Comparison of ENCODE assay signal across 8 cellular contexts in the genomic region with DNA sequence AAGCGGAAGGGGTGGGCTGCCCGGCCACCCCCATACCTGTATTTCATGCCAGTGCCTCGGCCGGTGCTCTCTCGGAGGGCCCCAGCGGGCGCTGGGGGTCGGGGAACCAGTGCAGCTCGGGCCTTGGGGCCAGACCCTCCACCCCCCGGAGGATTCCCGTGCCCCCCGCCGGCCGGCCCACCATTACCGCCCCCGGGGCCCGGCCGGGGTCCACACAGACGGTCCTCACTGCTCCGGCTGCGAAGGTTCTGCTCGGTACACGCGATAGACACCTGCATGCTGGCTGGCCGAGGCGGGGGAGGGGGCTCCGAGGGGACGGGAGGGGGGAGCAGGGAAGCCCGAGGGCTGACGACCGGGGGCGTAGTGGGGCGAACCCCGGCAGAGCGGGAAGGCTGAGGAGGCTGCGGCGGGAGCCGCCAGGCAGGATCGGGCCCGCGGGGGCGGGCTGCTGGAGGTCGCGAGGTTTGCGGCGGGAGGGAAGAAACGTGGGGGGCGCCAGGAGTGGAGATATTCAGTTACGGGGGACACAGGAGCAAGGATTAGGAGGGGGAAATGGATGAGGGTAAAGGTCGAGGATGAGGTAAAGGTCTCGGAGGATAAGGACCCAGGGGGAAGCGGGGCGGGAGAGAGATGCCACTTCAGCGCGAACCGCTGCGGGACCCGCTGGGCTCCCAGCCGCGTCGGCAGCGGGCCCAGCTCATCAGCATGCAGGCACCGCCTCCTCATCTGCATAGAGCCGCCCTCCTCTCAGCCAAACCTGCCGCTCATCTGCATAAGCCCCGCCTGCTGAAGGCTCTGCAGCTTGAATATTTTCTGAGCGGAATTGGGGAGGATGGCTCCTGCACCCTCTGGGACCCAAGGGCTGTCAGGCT. TPM values are rescaled to one million over a fixed set of nuclear protein-coding genes. Genes with fewer than 3 reads are reported as not detected.
DNase-seq lines count a peak whose midpoint lies in the region; ATAC-seq and TF ChIP-seq lines count a peak whose summit lies in the region.

A gene (minus strand): TSS at position 699 of the 872 bp plus-strand sequence. CDS start 421 bp downstream, at position 278.

- H3K4me1 Mint-ChIP-seq in CD8-positive, alpha-beta T cell (ENCODE audit: low read depth): peaks cover 45% of the 10 kb centered on the region
- H3K4me1 Mint-ChIP-seq in activated naive CD8-positive, alpha-beta T cell treated with anti-CD3 and anti-CD28 coated beads for 36 hours: peaks cover 25% of the 10 kb centered on the region

- H3K36me3 ChIP-seq in CD8-positive, alpha-beta T cell (ENCODE audit: insufficient read depth, low read length): no peaks in the 10 kb centered on the region

- peaks cover 21% of the 10 kb centered on the region for H3K36me3 Mint-ChIP-seq in CD8-positive, alpha-beta T cell
- H3K36me3 Mint-ChIP-seq in activated naive CD8-positive, alpha-beta T cell treated with anti-CD3 and anti-CD28 coated beads for 36 hours: peaks cover 17% of the 10 kb centered on the region

- POLR2A ChIA-PET in CD8-positive, alpha-beta T cell (lab: Charles Lee): interaction anchor here (0.6 to 6.0 kb wide), 2 partner anchors 13 to 60 kb away, joined by 3 to 38 read pairs; a partner anchor contains a TSS

- H3K27me3 ChIP-seq in CD8-positive, alpha-beta T cell (ENCODE audit: insufficient read depth, low read length): no peaks in the 10 kb centered on the region

- peak in 2 of 7 experiments; percentile 49 to 79 for DNase-seq in CD8-positive, alpha-beta T cell
- DNase-seq in NCI-H2171 (lab: John Stamatoyannopoulos, UW) (peak; percentile 87), left cardiac atrium (peak; percentile 70), skeletal muscle cell (ENCODE audit: low read depth) (peak; percentile 35), HuH-7 (ENCODE audit: low spot score) (no peak), GOT3 (lab: John Stamatoyannopoulos, UW) (no peak)
- DNase-seq in activated naive CD8-positive, alpha-beta T cell treated with anti-CD3 and anti-CD28 coated beads for 36 hours: peak; percentile 61

- ATAC-seq in CD8-positive, alpha-beta T cell: peak; percentile 49
- peak in 1 of 2 donors; percentile 38 for ATAC-seq in left cardiac atrium
- ATAC-seq in GM18868 (IDR thresholded peaks at IDR 0.05; ENCODE audit: unreplicated experiment): no peak

- H3K4me1 ChIP-seq in CD8-positive, alpha-beta T cell (ENCODE audit: insufficient read depth, low read length): peaks cover 22% of the 10 kb centered on the region

- intact Hi-C loops in CD8-positive, alpha-beta T cell (cut with DNase I, micrococcal nuclease): loop anchor here (5.0 to 10.0 kb wide), 6 partner anchors 42 to 687 kb away; a partner anchor contains a TSS
- intact Hi-C loops in left cardiac atrium (cut with DNase I): no loop called here

- CTCF ChIA-PET in CD8-positive, alpha-beta T cell (lab: Charles Lee): interaction anchor here (0.9 to 2.1 kb wide), 4 partner anchors 11 to 61 kb away, joined by 3 to 9 read pairs (median 4); no protein-coding TSS in a partner anchor

- peak within 1 kb of the TSS; percentile 100 for H3K4me3 Mint-ChIP-seq in CD8-positive, alpha-beta T cell
- H3K4me3 Mint-ChIP-seq in activated naive CD8-positive, alpha-beta T cell treated with anti-CD3 and anti-CD28 coated beads for 36 hours: peak within 1 kb of the TSS; percentile 97

- H3K27me3 Mint-ChIP-seq in CD8-positive, alpha-beta T cell (ENCODE audit: low read depth): no peaks in the 10 kb centered on the region
- H3K27me3 Mint-ChIP-seq in activated naive CD8-positive, alpha-beta T cell treated with anti-CD3 and anti-CD28 coated beads for 36 hours: no peaks in the 10 kb centered on the region

- H3K9me3 Mint-ChIP-seq in CD8-positive, alpha-beta T cell: no peaks in the 10 kb centered on the region
- H3K9me3 Mint-ChIP-seq in activated naive CD8-positive, alpha-beta T cell treated with anti-CD3 and anti-CD28 coated beads for 36 hours: no peaks in the 10 kb centered on the region

- no peak within 1 kb of the TSS for H3K27ac ChIP-seq in CD8-positive, alpha-beta T cell (ENCODE audit: low read depth, low read length)

- peak within 1 kb of the TSS; percentile 99 for H3K27ac Mint-ChIP-seq in CD8-positive, alpha-beta T cell
- no peak within 1 kb of the TSS for H3K27ac Mint-ChIP-seq in activated naive CD8-positive, alpha-beta T cell treated with anti-CD3 and anti-CD28 coated beads for 36 hours

- no peak for TF ChIP-seq CTCF in CD8-positive, alpha-beta T cell (IDR thresholded peaks at IDR 0.05)

- H3K4me3 ChIP-seq in CD8-positive, alpha-beta T cell (ENCODE audit: low read depth, low read length): no peak within 1 kb of the TSS
- H3K4me3 ChIP-seq in skeletal muscle cell (ENCODE audit: low read depth, low read length): peak within 1 kb of the TSS; percentile 96

- H3K9me3 ChIP-seq in CD8-positive, alpha-beta T cell (ENCODE audit: low read length): no peaks in the 10 kb centered on the region

RNA-seq across cellular contexts. Expression of the gene that starts here (rescaled TPM):
- 1 to 10 TPM; 4.1 to 6.1 TPM for total RNA-seq in CD8-positive, alpha-beta T cell
- 1 to 10 TPM; 7.5 to 8.4 TPM for total RNA-seq in activated naive CD8-positive, alpha-beta T cell treated with anti-CD3 and anti-CD28 coated beads for 36 hours
- total RNA-seq in left cardiac atrium: under 1 TPM; 0.71 to 0.97 TPM

Comparison
In these comparisons a context has a peak if more than half of its experiments do, and no peak if none do; other contexts are left out.
1. Peak in DNase-seq in left cardiac atrium; RNA of the gene not detected or under 1 TPM.
2. DNase-seq: peak in NCI-H2171 (single experiment), activated naive CD8-positive, alpha-beta T cell treated with anti-CD3 and anti-CD28 coated beads for 36 hours (single experiment) and skeletal muscle cell (single experiment); none in HuH-7 (single experiment) and GOT3 (single experiment).
3. intact Hi-C loops: an anchor here in CD8-positive, alpha-beta T cell (5.0 to 10.0 kb wide); none called in left cardiac atrium.